20 cellular contexts compared by ENCODE assay signal in genomic region chr3:82505079-82505756, GRCh38.
"Had no signal": no experiment of that assay in that cellular context is flagged by ENCODE, and none has a peak within 500 bp of the region (broad histone marks: within the 10 kb centered on the region; RNA-seq: fewer than 3 reads in every experiment).

No MANE protein-coding gene starts in this region.

- H3K4me1 ChIP-seq: left lung, psoas muscle, sigmoid colon, testis, tibial nerve, upper lobe of right lung, vagina had no signal

- H3K27ac ChIP-seq: coronary artery, dorsolateral prefrontal cortex, hepatocyte, left lung, psoas muscle, sigmoid colon, skin epidermis, testis, tibial nerve, upper lobe of right lung, vagina had no signal

- ATAC-seq: left lung; psoas muscle; stimulated activated naive CD8-positive, alpha-beta T cell treated with anti-CD3 and anti-CD28 coated beads, Interleukin-15, amount 100 ng/mL, for 72 hours had no signal

- H3K36me3 ChIP-seq: left lung, sigmoid colon, tibial nerve, upper lobe of right lung, vagina had no signal

- H3K9me3 ChIP-seq: psoas muscle, sigmoid colon, testis, upper lobe of right lung, vagina had no signal

- DNase-seq: dorsolateral prefrontal cortex; effector CD8-positive, alpha-beta T cell; foreskin melanocyte; head of caudate nucleus; mesenchymal stem cell; midbrain; psoas muscle; retina; sigmoid colon; stimulated activated CD4-positive, alpha-beta T cell treated with anti-CD3 and anti-CD28 coated beads, Interleukin-12 subunit alpha, Interleukin-12 subunit beta, amount 100 ng/mL, for 4 hours; stimulated activated naive CD8-positive, alpha-beta T cell treated with anti-CD3 and anti-CD28 coated beads, Interleukin-15, amount 100 ng/mL, for 72 hours; testis had no signal

- H3K27me3 ChIP-seq: dorsolateral prefrontal cortex, hepatocyte, left lung, sigmoid colon, testis, tibial nerve, upper lobe of right lung, vagina had no signal

- H3K4me3 ChIP-seq: coronary artery, dorsolateral prefrontal cortex, hepatocyte, left lung, lung, psoas muscle, sigmoid colon, skin epidermis, testis, tibial nerve, upper lobe of right lung, vagina had no signal
